ENCODE assay signal across 1 cellular context in genomic region chr6:150037526-150038201, GRCh38.
TF ChIP-seq lines count a peak whose summit lies in the region.

No MANE protein-coding gene starts in this region.

TF ChIP-seq in HepG2, 621 proteins besides CTCF, POLR2A, EP300 and RAD21:
- TF ChIP-seq ZNF513 (CRISPR knock-in tag; conservative IDR thresholded peaks at IDR 0.05) (no peak), ZMYM2 (CRISPR knock-in tag; IDR thresholded peaks at IDR 0.05) (no peak), ZNF552 (CRISPR knock-in tag; IDR thresholded peaks at IDR 0.05; ENCODE audit: borderline replicate concordance) (no peak), AFF4 (CRISPR knock-in tag; IDR thresholded peaks at IDR 0.05) (no peak), CEBPG (CRISPR knock-in tag; IDR thresholded peaks at IDR 0.05) (no peak), MAZ (IDR thresholded peaks at IDR 0.05; ENCODE audit: borderline replicate concordance, low read depth, low read length) (no peak), MAZ (CRISPR knock-in tag; IDR thresholded peaks at IDR 0.05; ENCODE audit: low read depth) (no peak), MLXIP (CRISPR knock-in tag; IDR thresholded peaks at IDR 0.05; ENCODE audit: borderline replicate concordance) (no peak), KLF16 (CRISPR knock-in tag; IDR thresholded peaks at IDR 0.05) (no peak), ZNF160 (CRISPR knock-in tag; IDR thresholded peaks at IDR 0.05) (no peak), POLR2G (IDR thresholded peaks at IDR 0.05; ENCODE audit: low read depth, low read length) (no peak), BCL6 (CRISPR knock-in tag; IDR thresholded peaks at IDR 0.05) (no peak), CHCHD3 (CRISPR knock-in tag; IDR thresholded peaks at IDR 0.05) (no peak), ZNF512 (CRISPR knock-in tag; IDR thresholded peaks at IDR 0.05) (no peak), MAFG (CRISPR knock-in tag; IDR thresholded peaks at IDR 0.05) (no peak)
TF ChIP-seq in HepG2: peak in this region for 0.
